ENCODE assay signal across 21 cellular contexts in the genomic region with DNA sequence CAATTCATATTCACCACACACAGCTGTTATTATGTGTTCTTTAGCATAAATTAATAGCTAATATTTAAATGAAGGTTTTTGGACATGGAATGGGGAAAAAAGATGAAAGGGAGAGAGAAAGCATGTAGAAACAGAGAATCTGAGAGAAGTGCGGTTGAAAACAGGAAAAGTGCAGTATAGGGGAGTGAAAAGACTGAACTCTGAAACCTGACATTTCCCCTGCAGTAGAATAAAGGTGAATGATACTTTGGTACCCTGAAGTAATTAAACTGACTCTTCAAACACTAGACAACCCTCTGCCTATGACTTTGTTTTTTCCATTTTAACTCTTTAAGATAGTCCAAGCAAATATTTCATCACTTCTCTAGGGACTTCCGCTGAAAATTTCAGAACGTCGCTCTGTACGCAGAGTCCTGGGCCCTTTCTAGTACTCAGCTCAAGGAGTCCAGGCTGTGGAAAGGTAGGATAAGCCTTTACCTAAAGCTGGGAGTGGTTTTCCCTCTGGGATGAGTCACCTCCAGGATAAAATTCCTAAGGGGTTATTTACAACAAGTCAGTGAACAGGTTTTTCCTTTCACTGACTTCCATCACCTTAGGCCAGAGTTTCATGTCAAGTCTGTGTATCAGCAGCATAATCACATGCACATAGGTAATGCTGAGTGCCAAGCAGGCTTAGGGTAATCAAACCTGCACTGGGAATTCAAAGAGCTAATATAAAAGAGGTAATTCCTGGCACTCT.
DNase-seq lines count a peak whose midpoint lies in the region; TF ChIP-seq lines count a peak whose summit lies in the region.
"Had no signal": no experiment of that assay in that cellular context is flagged by ENCODE, and none has a peak within 500 bp of the region (broad histone marks: within the 10 kb centered on the region; RNA-seq: fewer than 3 reads in every experiment).

No MANE protein-coding gene starts in this region.

- peak; percentile 66 for DNase-seq in ELF-1 (ENCODE audit: low read depth, low spot score)
- peak; percentile 6 for DNase-seq in M059J (ENCODE audit: low read depth)
- peak; percentile 20 for DNase-seq in colonic mucosa
- DNase-seq in left kidney (ENCODE audit: low read depth, low spot score) = peak; percentile 37
- no peak for DNase-seq in NCI-H1417 treated with DMSO at 0.1 percent for 48 hours (lab: John Stamatoyannopoulos, UW)
- no peak for DNase-seq in central memory CD4-positive, alpha-beta T cell
- DNase-seq in AG08395 (ENCODE audit: low spot score) = no peak
- DNase-seq in right atrium auricular region (ENCODE audit: low spot score) = no peak
- DNase-seq: activated CD4-positive, alpha-beta T cell treated with anti-CD3 and anti-CD28 coated beads for 1 hour; activated CD8-positive, alpha-beta memory T cell treated with anti-CD3 and anti-CD28 coated beads, Interleukin-2, amount 10 ng/mL, durations not matched to agents 7 days and 5 days; activated effector memory CD4-positive, alpha-beta T cell treated with Interleukin-2 at 50 U/mL for 16 hours; adrenal gland; effector CD8-positive, alpha-beta T cell; naive B cell; NCI-H146; NCI-H2227 treated with DMSO at 0.1 percent for 48 hours; ovary; Right ventricle myocardium superior; stimulated activated CD4-positive, alpha-beta T cell treated with anti-CD3 and anti-CD28 coated beads, Interleukin-4, amount 100 ng/mL, for 4 hours; stimulated activated CD8-positive, alpha-beta memory T cell treated with anti-CD3 and anti-CD28 coated beads, Interleukin-4, amount 100 ng/mL, for 48 hours; substantia nigra had no signal

- H3K9me3 ChIP-seq in colonic mucosa (no peaks in the 10 kb centered on the region), right atrium auricular region (no peaks in the 10 kb centered on the region)
- H3K9me3 ChIP-seq: adrenal gland, ovary had no signal

- no peaks in the 10 kb centered on the region for H3K36me3 ChIP-seq in colonic mucosa
- H3K36me3 ChIP-seq in right atrium auricular region = no peaks in the 10 kb centered on the region
- H3K36me3 ChIP-seq: adrenal gland, ovary had no signal

- H3K4me3 ChIP-seq in colonic mucosa (no peak overlapping the region), right atrium auricular region (no peak overlapping the region)
- H3K4me3 ChIP-seq: adrenal gland, ovary had no signal

- no peak overlapping the region for H3K9ac ChIP-seq in colonic mucosa (ENCODE audit: low read depth in 2 of 2, low read length in 2 of 2)

- no peak for TF ChIP-seq CTCF in colonic mucosa (IDR thresholded peaks at IDR 0.05)
- no peak for TF ChIP-seq CTCF in right atrium auricular region (IDR thresholded peaks at IDR 0.05)

- H3K27ac ChIP-seq in colonic mucosa (no peak overlapping the region), right atrium auricular region (no peak overlapping the region)
- H3K27ac ChIP-seq: adrenal gland, ovary had no signal

- intact Hi-C loops in colonic mucosa (cut with DNase I) = no loop called here

- H3K27me3 ChIP-seq in colonic mucosa (no peaks in the 10 kb centered on the region), right atrium auricular region (no peaks in the 10 kb centered on the region)
- H3K27me3 ChIP-seq: adrenal gland, ovary had no signal

- no peaks in the 10 kb centered on the region for H3K4me1 ChIP-seq in colonic mucosa
- H3K4me1 ChIP-seq in right atrium auricular region = no peaks in the 10 kb centered on the region
- H3K4me1 ChIP-seq: adrenal gland had no signal

Comparison
In these comparisons a context has a peak if more than half of its experiments do, and no peak if none do; other contexts are left out.
1. DNase-seq: peak in ELF-1 (single experiment), M059J (single experiment), colonic mucosa (single experiment) and left kidney (single experiment); none in NCI-H1417 treated with DMSO at 0.1 percent for 48 hours (single experiment), central memory CD4-positive, alpha-beta T cell (single experiment), AG08395 (single experiment) and right atrium auricular region (single experiment).